ENCODE assay signal across 17 cellular contexts in the genomic region with DNA sequence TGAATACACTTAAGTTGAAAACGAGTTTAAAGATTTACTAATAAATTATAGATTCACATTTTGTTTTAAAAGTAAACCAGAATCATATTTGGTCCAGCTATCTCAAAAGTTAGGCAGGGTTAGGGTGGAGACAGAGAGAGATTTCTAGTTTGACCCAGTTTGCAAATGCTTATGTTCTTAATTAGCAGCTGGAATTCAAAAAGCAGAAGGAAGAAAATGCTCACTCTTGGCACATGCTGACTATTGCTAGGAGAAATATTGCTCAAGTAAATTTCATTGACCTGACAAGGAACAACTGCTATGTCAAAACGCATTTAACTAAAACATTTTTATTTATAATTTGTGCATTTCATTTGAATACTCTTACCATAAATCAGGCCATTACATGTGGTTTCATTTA.
DNase-seq lines count a peak whose midpoint lies in the region; ATAC-seq, FAIRE-seq and TF ChIP-seq lines count a peak whose summit lies in the region.
"Had no signal": no experiment of that assay in that cellular context is flagged by ENCODE, and none has a peak within 500 bp of the region (broad histone marks: within the 10 kb centered on the region; RNA-seq: fewer than 3 reads in every experiment).

No MANE protein-coding gene starts in this region.

- CTCF ChIA-PET in SK-N-SH (lab: Yijun Ruan, JAX): interaction anchor here (0.7 kb wide), 1 partner anchor 542 kb away, joined by 3 read pairs; no protein-coding TSS in a partner anchor
- CTCF ChIA-PET in K562 (lab: Yijun Ruan, JAX; ENCODE audit: low intra/inter-chr PET ratio): no interaction called here

- WGBS in SK-N-SH (ENCODE audit: low lambda C conversion rate): 17% methylated on average over 2 of the region's 2 CpGs
- WGBS in K562 (ENCODE audit: insufficient coverage, low coverage, missing lambda C conversion rate): 16% methylated on average over 2 of the region's 2 CpGs
- WGBS in right cardiac atrium: 33% methylated on average over 2 of the region's 2 CpGs

- TF ChIP-seq POLR2A in K562 (conservative IDR thresholded peaks at IDR 0.05) (no peak), GM12892 (IDR thresholded peaks at IDR 0.05; ENCODE audit: low read depth, low read length) (no peak)

- TF ChIP-seq EP300 in SK-N-SH (IDR thresholded peaks at IDR 0.05; ENCODE audit: borderline replicate concordance in 1 of 2, low read depth in 1 of 2, low read length in 1 of 2) (no peak), K562 (IDR thresholded peaks at IDR 0.05; ENCODE audit: low read length) (no peak)

- intact Hi-C loops in K562 (cut with micrococcal nuclease): no loop called here
- intact Hi-C loops in right cardiac atrium (cut with DNase I): no loop called here

- H3K4me2 ChIP-seq in SK-N-SH (no peak overlapping the region), K562 (ENCODE audit: insufficient read depth, low read length) (no peak overlapping the region)

- no peaks in the 10 kb centered on the region for H3F3A ChIP-seq in SK-N-SH (replicated peaks; ENCODE audit: insufficient read depth)

- H3K27me3 ChIP-seq in SK-N-SH (ENCODE audit: insufficient read depth): no peaks in the 10 kb centered on the region
- no peaks in the 10 kb centered on the region for H3K27me3 ChIP-seq in K562 (ENCODE audit: control insufficient read depth in 2 of 2, insufficient read depth in 2 of 2, low read length in 2 of 2)
- H3K27me3 ChIP-seq in right cardiac atrium (ENCODE audit: control insufficient read depth, insufficient read depth): no peaks in the 10 kb centered on the region
- H3K27me3 ChIP-seq: testis had no signal

- H3K36me3 ChIP-seq in SK-N-SH (replicated peaks in 1 of 2; ENCODE audit: control insufficient read depth in 1 of 2, insufficient read depth in 2 of 2, low read length in 1 of 2): no peaks in the 10 kb centered on the region
- no peaks in the 10 kb centered on the region for H3K36me3 ChIP-seq in K562 (ENCODE audit: control insufficient read depth, insufficient read depth, low read length)

- H3K9me3 ChIP-seq in SK-N-SH: no peaks in the 10 kb centered on the region
- no peaks in the 10 kb centered on the region for H3K9me3 ChIP-seq in K562 (replicated peaks; ENCODE audit: control insufficient read depth, insufficient read depth, low read depth, low read length)
- H3K9me3 ChIP-seq in right cardiac atrium (ENCODE audit: control insufficient read depth, low read length): no peaks in the 10 kb centered on the region
- H3K9me3 ChIP-seq: testis had no signal

- H3K9me2 ChIP-seq in SK-N-SH: no peaks in the 10 kb centered on the region

- peak; percentile 41; the same call in 1 of the 3 replicates for ATAC-seq in SK-N-SH treated with all-trans-retinoic acid at 6 μM for 48 hours
- ATAC-seq in K562: 0 out of 3 replicates have a peak, but pooled peaks have one; percentile 31
- ATAC-seq in right cardiac atrium: peak; percentile 55 to 77
- ATAC-seq: activated CD8-positive, alpha-beta memory T cell treated with anti-CD3 and anti-CD28 coated beads, Interleukin-2, amount 10 ng/mL, durations not matched to agents 7 days and 5 days; Panc1 had no signal

- no peak for TF ChIP-seq RAD21 in SK-N-SH (IDR thresholded peaks at IDR 0.05; ENCODE audit: low read length)
- TF ChIP-seq RAD21 in K562 (CRISPR knock-in tag; conservative IDR thresholded peaks at IDR 0.05 in 1 of 2, IDR thresholded peaks at IDR 0.05 in 1 of 2): no peak

- H3K79me2 ChIP-seq in SK-N-SH (ENCODE audit: insufficient read depth) (no peaks in the 10 kb centered on the region), K562 (ENCODE audit: control insufficient read depth, insufficient read depth, low read length) (no peaks in the 10 kb centered on the region)

- no peak for FAIRE-seq in K562 (lab: Jason Lieb, UNC)
- FAIRE-seq in frontal cortex (lab: Jason Lieb, UNC): no peak
- no peak for FAIRE-seq in GM12892 (lab: Jason Lieb, UNC)

- POLR2A ChIA-PET in SK-N-SH (lab: Yijun Ruan, JAX) (no interaction called here), K562 (lab: Yijun Ruan, JAX) (interaction anchor here (1.0 kb wide), 1 partner anchor 51 kb away, joined by 3 read pairs; no protein-coding TSS in a partner anchor)

- in situ Hi-C loops in K562 (cut with MboI) (no loop called here), GM13976 (cut with MboI; ENCODE audit: low sequenced_read_pairs, unreplicated experiment) (no loop called here)

- DNase-seq in SK-N-SH (no peak), K562 (ENCODE audit: extremely low read depth in 1 of 4, low spot score in 3 of 4) (no peak), right cardiac atrium (no peak), DMS53 treated with DMSO at 0.1 percent for 48 hours (lab: John Stamatoyannopoulos, UW; ENCODE audit: unreplicated experiment) (no peak), frontal cortex (ENCODE audit: low spot score in 2 of 2) (no peak), GM12892 (ENCODE audit: insufficient read length) (no peak), GM13976 (ENCODE audit: low spot score) (no peak)
- DNase-seq: activated B cell treated with CpG ODN at 0.5 μM for 24 hours; activated CD8-positive, alpha-beta memory T cell treated with anti-CD3 and anti-CD28 coated beads, Interleukin-2, amount 10 ng/mL, durations not matched to agents 7 days and 5 days; CD8-positive, alpha-beta memory T cell; naive B cell; NCI-H187; NCI-H510A; T-helper 1 cell; testis had no signal

- H3K4me1 ChIP-seq in SK-N-SH (ENCODE audit: control insufficient read depth in 1 of 2, insufficient read depth in 2 of 2, low read depth in 1 of 2, low read length in 1 of 2) (no peaks in the 10 kb centered on the region), K562 (replicated peaks in 1 of 2; ENCODE audit: control insufficient read depth in 2 of 2, insufficient read depth in 2 of 2, low read length in 2 of 2) (no peaks in the 10 kb centered on the region), right cardiac atrium (ENCODE audit: control insufficient read depth, insufficient read depth, low read length) (no peaks in the 10 kb centered on the region)
- H3K4me1 ChIP-seq: testis had no signal

- BruUV-seq in K562 (replicated peaks; lab: Mats Ljungman, UMichigan): no TSS peak

- H3K9me1 ChIP-seq in K562 (ENCODE audit: control insufficient read depth, insufficient read depth, low read length): no peaks in the 10 kb centered on the region

- TF ChIP-seq CTCF in SK-N-SH (IDR thresholded peaks at IDR 0.05) (no peak), K562 (IDR thresholded peaks at IDR 0.05 in 2 of 3, conservative IDR thresholded peaks at IDR 0.05 in 1 of 3; ENCODE audit: insufficient read depth in 2 of 3, low read depth in 1 of 3, low read length in 3 of 3) (no peak), GM13976 (IDR thresholded peaks at IDR 0.05; ENCODE audit: borderline replicate concordance, control extremely low read depth, extremely low read depth, insufficient read depth, missing control alignments) (no peak)

- H3K4me3 ChIP-seq in SK-N-SH (ENCODE audit: low read depth in 2 of 2, low read length in 1 of 2): no peak overlapping the region
- no peak overlapping the region for H3K4me3 ChIP-seq in K562
- no peak overlapping the region for H3K4me3 ChIP-seq in right cardiac atrium (ENCODE audit: low read length)
- H3K4me3 ChIP-seq: testis had no signal

- H2AFZ ChIP-seq in SK-N-SH (ENCODE audit: low read depth): no peak overlapping the region
- H2AFZ ChIP-seq in K562 (ENCODE audit: low read depth, low read length): peak overlapping the region; percentile 30

- no peak overlapping the region for H3K9ac ChIP-seq in SK-N-SH
- no peak overlapping the region for H3K9ac ChIP-seq in K562 (ENCODE audit: insufficient read depth in 1 of 2, low read depth in 2 of 2, low read length in 2 of 2)

- H3K27ac ChIP-seq in SK-N-SH (ENCODE audit: low read depth in 2 of 2, low read length in 1 of 2) (no peak overlapping the region), K562 (ENCODE audit: extremely low read depth, low read depth, low read length) (no peak overlapping the region), right cardiac atrium (ENCODE audit: low read length) (no peak overlapping the region)
- H3K27ac ChIP-seq: testis had no signal

- H4K20me1 ChIP-seq in SK-N-SH (ENCODE audit: insufficient read depth): no peaks in the 10 kb centered on the region
- H4K20me1 ChIP-seq in K562 (replicated peaks; ENCODE audit: control insufficient read depth, insufficient read depth, low read length): no peaks in the 10 kb centered on the region

TF ChIP-seq in SK-N-SH, 30 proteins besides CTCF, POLR2A, EP300 and RAD21 (continues in another document):
- TF ChIP-seq TEAD4 (IDR thresholded peaks at IDR 0.05; ENCODE audit: borderline replicate concordance, insufficient read depth): no peak
- no peak for TF ChIP-seq MXI1 (IDR thresholded peaks at IDR 0.05; ENCODE audit: low read depth, low read length)

TF ChIP-seq in K562, 482 proteins besides CTCF, POLR2A, EP300 and RAD21 (continues in another document):
- TF ChIP-seq, protein P1, sequence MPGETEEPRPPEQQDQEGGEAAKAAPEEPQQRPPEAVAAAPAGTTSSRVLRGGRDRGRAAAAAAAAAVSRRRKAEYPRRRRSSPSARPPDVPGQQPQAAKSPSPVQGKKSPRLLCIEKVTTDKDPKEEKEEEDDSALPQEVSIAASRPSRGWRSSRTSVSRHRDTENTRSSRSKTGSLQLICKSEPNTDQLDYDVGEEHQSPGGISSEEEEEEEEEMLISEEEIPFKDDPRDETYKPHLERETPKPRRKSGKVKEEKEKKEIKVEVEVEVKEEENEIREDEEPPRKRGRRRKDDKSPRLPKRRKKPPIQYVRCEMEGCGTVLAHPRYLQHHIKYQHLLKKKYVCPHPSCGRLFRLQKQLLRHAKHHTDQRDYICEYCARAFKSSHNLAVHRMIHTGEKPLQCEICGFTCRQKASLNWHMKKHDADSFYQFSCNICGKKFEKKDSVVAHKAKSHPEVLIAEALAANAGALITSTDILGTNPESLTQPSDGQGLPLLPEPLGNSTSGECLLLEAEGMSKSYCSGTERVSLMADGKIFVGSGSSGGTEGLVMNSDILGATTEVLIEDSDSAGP (CRISPR knock-in tag; IDR thresholded peaks at IDR 0.05): no peak
- TF ChIP-seq ZNF12 (CRISPR knock-in tag; IDR thresholded peaks at IDR 0.05): no peak
- TF ChIP-seq ZFP30 (CRISPR knock-in tag; IDR thresholded peaks at IDR 0.05; ENCODE audit: borderline replicate concordance): no peak
- no peak for TF ChIP-seq HNRNPH1 (optimal IDR thresholded peaks at IDR 0.05; ENCODE audit: low read depth, low read length)
- no peak for TF ChIP-seq HOXB6 (CRISPR knock-in tag; IDR thresholded peaks at IDR 0.05; ENCODE audit: borderline replicate concordance)
- TF ChIP-seq, protein P2, sequence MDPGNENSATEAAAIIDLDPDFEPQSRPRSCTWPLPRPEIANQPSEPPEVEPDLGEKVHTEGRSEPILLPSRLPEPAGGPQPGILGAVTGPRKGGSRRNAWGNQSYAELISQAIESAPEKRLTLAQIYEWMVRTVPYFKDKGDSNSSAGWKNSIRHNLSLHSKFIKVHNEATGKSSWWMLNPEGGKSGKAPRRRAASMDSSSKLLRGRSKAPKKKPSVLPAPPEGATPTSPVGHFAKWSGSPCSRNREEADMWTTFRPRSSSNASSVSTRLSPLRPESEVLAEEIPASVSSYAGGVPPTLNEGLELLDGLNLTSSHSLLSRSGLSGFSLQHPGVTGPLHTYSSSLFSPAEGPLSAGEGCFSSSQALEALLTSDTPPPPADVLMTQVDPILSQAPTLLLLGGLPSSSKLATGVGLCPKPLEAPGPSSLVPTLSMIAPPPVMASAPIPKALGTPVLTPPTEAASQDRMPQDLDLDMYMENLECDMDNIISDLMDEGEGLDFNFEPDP (CRISPR knock-in tag; IDR thresholded peaks at IDR 0.05): no peak
- no peak for TF ChIP-seq HNRNPUL1 (IDR thresholded peaks at IDR 0.05; ENCODE audit: low read length)
